9 cellular contexts compared by ENCODE assay signal in the genomic region with DNA sequence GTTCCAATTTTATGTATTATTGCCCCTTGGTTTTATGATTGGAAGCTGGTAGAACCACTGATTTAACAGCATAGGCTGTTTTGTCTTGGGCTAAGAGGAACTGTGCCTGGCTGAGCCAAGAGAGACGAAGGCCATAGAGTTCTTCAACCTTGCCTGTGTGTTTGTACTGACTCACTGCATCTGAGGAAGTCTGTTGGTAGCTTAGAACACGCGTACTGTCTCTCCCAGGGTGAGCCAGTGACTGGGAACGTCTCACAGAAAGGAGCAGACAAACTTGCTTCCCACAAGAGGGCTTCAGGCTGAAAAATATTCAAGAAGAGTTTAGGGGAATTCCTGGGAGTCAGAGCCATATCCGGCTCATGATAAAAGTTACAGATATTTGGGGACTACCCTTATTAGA. TPM values are rescaled to one million over a fixed set of nuclear protein-coding genes. Genes with fewer than 3 reads are reported as not detected.
DNase-seq lines count a peak whose midpoint lies in the region; ATAC-seq and TF ChIP-seq lines count a peak whose summit lies in the region.
"Had no signal": no experiment of that assay in that cellular context is flagged by ENCODE, and none has a peak within 500 bp of the region (broad histone marks: within the 10 kb centered on the region; RNA-seq: fewer than 3 reads in every experiment).

No MANE protein-coding gene starts in this region.

- H3K4me1 Mint-ChIP-seq in chondrocyte (ENCODE audit: low read depth): peaks cover 19% of the 10 kb centered on the region

- no peaks in the 10 kb centered on the region for H3K27me3 Mint-ChIP-seq in chondrocyte (ENCODE audit: low read depth)

- peak overlapping the region; percentile 19 for H3K27ac ChIP-seq in muscle layer of duodenum (ENCODE audit: low read length)

- peaks cover 5 to 26% of the 10 kb centered on the region in 2 donors for H3K4me1 ChIP-seq in muscle layer of duodenum (ENCODE audit: control insufficient read depth in 1 of 2, insufficient read depth in 2 of 2, low read length in 2 of 2)

- H3K4me3 Mint-ChIP-seq in chondrocyte (ENCODE audit: unreplicated experiment): no peak overlapping the region

- ATAC-seq in GM21526 (IDR thresholded peaks at IDR 0.05; ENCODE audit: low FRiP score, unreplicated experiment) (no peak), GM18519 (IDR thresholded peaks at IDR 0.05; ENCODE audit: low FRiP score, unreplicated experiment) (no peak)

- no peaks in the 10 kb centered on the region for H3K9me3 Mint-ChIP-seq in chondrocyte (ENCODE audit: low read depth)

- H3K36me3 Mint-ChIP-seq in chondrocyte (ENCODE audit: low read depth): no peaks in the 10 kb centered on the region

- H3K9me3 ChIP-seq in MG63 (no peaks in the 10 kb centered on the region), muscle layer of duodenum (ENCODE audit: control insufficient read depth in 1 of 2, low read length in 2 of 2) (no peaks in the 10 kb centered on the region)

- H3K27me3 ChIP-seq in BJ (ENCODE audit: control insufficient read depth, insufficient read depth, low read length): no peaks in the 10 kb centered on the region
- H3K27me3 ChIP-seq in MG63: no peaks in the 10 kb centered on the region
- no peaks in the 10 kb centered on the region for H3K27me3 ChIP-seq in muscle layer of duodenum (ENCODE audit: low read depth, low read length)

- no peaks in the 10 kb centered on the region for H3K36me3 ChIP-seq in BJ (ENCODE audit: control insufficient read depth, insufficient read depth, low read length)
- H3K36me3 ChIP-seq in MG63: no peaks in the 10 kb centered on the region
- H3K36me3 ChIP-seq in muscle layer of duodenum (ENCODE audit: control insufficient read depth in 1 of 2, insufficient read depth in 2 of 2, low read length in 2 of 2): no peaks in the 10 kb centered on the region

- peak overlapping the region; percentile 70 for H3K27ac Mint-ChIP-seq in chondrocyte (ENCODE audit: unreplicated experiment)

- CTCF ChIA-PET in BJ (lab: Yijun Ruan, JAX): interaction anchor here (0.6 to 1.2 kb wide), 5 partner anchors 12 to 104 kb away, joined by 3 read pairs; no protein-coding TSS in a partner anchor

- TF ChIP-seq CTCF in BJ (IDR thresholded peaks at IDR 0.05; ENCODE audit: insufficient read depth, low read depth, low read length): no peak
- TF ChIP-seq CTCF in chondrocyte (IDR thresholded peaks at IDR 0.05): peak; percentile 8

- no peak overlapping the region for H3K4me3 ChIP-seq in BJ (ENCODE audit: low read depth, low read length)
- H3K4me3 ChIP-seq in MG63: no peak overlapping the region
- H3K4me3 ChIP-seq in muscle layer of duodenum (ENCODE audit: low read depth in 1 of 2, low read length in 2 of 2): no peak overlapping the region

- DNase-seq in BJ (ENCODE audit: low read depth) (peak; percentile 10), MG63 (peak; percentile 56), chondrocyte (ENCODE audit: low spot score) (no peak), HuH-7 (ENCODE audit: low spot score) (no peak)
- no peak for DNase-seq in stimulated activated CD4-positive, alpha-beta T cell treated with anti-CD3 and anti-CD28 coated beads, Interleukin-1b, Interleukin-23, amount 100 ng/mL, for 48 hours
- DNase-seq: NCI-H1092 treated with DMSO at 0.1 percent for 48 hours had no signal

- POLR2A ChIA-PET in BJ (lab: Charles Lee): no interaction called here

RNA-seq across cellular contexts. Expression of gene TMEM51, which starts 14.9 kb away (rescaled TPM):
- 1.6 and 2.0 TPM in 2 replicates for polyA plus RNA-seq in BJ (2011; rRNA removed)
- polyA minus RNA-seq in BJ (2011; rRNA and poly(A)+ RNA removed): 0.31 and 0.85 TPM in 2 replicates
- total RNA-seq in MG63 (2014; rRNA removed; shearing (Covaris generic); ENCODE audit: low replicate concordance): 2.8 and 4.9 TPM in 2 replicates
- total RNA-seq in chondrocyte: 0.82 to 1.9 TPM (median 1.8 TPM) in 3 replicates

Comparison
In these comparisons a context has a peak if more than half of its experiments do, and no peak if none do; other contexts are left out.
1. DNase-seq: peak in BJ (single experiment) and MG63 (single experiment); none in chondrocyte (single experiment), stimulated activated CD4-positive, alpha-beta T cell treated with anti-CD3 and anti-CD28 coated beads, Interleukin-1b, Interleukin-23, amount 100 ng/mL, for 48 hours (single experiment) and HuH-7 (single experiment).